ENCODE assay signal across 11 cellular contexts in the genomic region with DNA sequence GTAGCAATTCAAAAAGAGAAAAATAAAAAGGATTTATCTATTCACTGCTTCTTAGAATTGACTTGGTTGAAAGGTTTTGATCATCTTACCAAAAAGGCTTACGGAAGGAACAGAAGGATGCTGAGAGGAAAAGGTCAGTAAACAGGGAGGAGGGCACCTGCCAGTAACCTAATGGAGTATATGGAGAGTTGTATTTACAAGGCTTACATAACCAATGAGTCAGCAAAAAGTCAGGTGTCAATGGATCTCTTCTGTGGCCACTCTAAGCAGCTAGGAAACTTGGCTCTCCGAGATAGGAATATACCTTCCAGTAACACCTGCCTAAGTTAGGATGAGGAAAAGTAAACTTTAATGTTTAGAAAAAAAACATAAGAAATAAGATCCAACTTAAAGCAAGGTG.
DNase-seq lines count a peak whose midpoint lies in the region; ATAC-seq and TF ChIP-seq lines count a peak whose summit lies in the region.
"Had no signal": no experiment of that assay in that cellular context is flagged by ENCODE, and none has a peak within 500 bp of the region (broad histone marks: within the 10 kb centered on the region; RNA-seq: fewer than 3 reads in every experiment).

No MANE protein-coding gene starts in this region.

- no peaks in the 10 kb centered on the region for H3K36me3 ChIP-seq in right atrium auricular region
- H3K36me3 ChIP-seq in gastrocnemius medialis: no peaks in the 10 kb centered on the region
- H3K36me3 ChIP-seq in prostate gland: no peaks in the 10 kb centered on the region

- no peaks in the 10 kb centered on the region for H3K27me3 Mint-ChIP-seq in mesothelial cell of epicardium (ENCODE audit: low read depth)
- H3K27me3 Mint-ChIP-seq: naive thymus-derived CD4-positive, alpha-beta T cell had no signal

- H3K4me3 ChIP-seq in LNCaP clone FGC (ENCODE audit: low read depth, low read length) (no peak overlapping the region), right atrium auricular region (peak overlapping the region in 1 of 2 donors; percentile 47), gastrocnemius medialis (peak overlapping the region in 2 of 4 donors; percentile 38 to 45), prostate gland (no peak overlapping the region)

- in situ Hi-C loops in gastrocnemius medialis (cut with MboI; ENCODE audit: low sequenced_read_pairs in 4 of 4): no loop called here

- H3K27ac Mint-ChIP-seq in mesothelial cell of epicardium: no peak overlapping the region

- WGBS in prostate gland: 85% methylated on average over 2 of the region's 2 CpGs

- H3K36me3 Mint-ChIP-seq in mesothelial cell of epicardium: no peaks in the 10 kb centered on the region

- H3K9me3 Mint-ChIP-seq in mesothelial cell of epicardium: no peaks in the 10 kb centered on the region
- H3K9me3 Mint-ChIP-seq: naive thymus-derived CD4-positive, alpha-beta T cell had no signal

- intact Hi-C loops in gastrocnemius medialis (cut with DNase I; ENCODE audit: low total_unique reads): loop anchor here (5.0 kb wide), 1 partner anchor 35 kb away; no protein-coding TSS in a partner anchor
- intact Hi-C loops in prostate gland (cut with DNase I): no loop called here

- TF ChIP-seq POLR2A in gastrocnemius medialis (IDR thresholded peaks at IDR 0.05) (no peak), prostate gland (IDR thresholded peaks at IDR 0.05) (no peak)

- no peaks in the 10 kb centered on the region for H3K9me3 ChIP-seq in right atrium auricular region
- H3K9me3 ChIP-seq in gastrocnemius medialis: no peaks in the 10 kb centered on the region
- H3K9me3 ChIP-seq in prostate gland: no peaks in the 10 kb centered on the region

- peaks cover 0 to 39% of the 10 kb centered on the region in 2 donors for H3K4me1 ChIP-seq in right atrium auricular region
- H3K4me1 ChIP-seq in gastrocnemius medialis: peaks cover 73 to 79% of the 10 kb centered on the region in 2 donors
- H3K4me1 ChIP-seq in prostate gland (replicated peaks): no peaks in the 10 kb centered on the region

- ATAC-seq in gastrocnemius medialis: peak; percentile 75 to 86
- ATAC-seq in HG03442 (IDR thresholded peaks at IDR 0.05; ENCODE audit: unreplicated experiment): no peak
- ATAC-seq in GM21825 (IDR thresholded peaks at IDR 0.05; ENCODE audit: unreplicated experiment): no peak
- ATAC-seq: naive thymus-derived CD4-positive, alpha-beta T cell had no signal

- H3K4me3 Mint-ChIP-seq in mesothelial cell of epicardium: no peak overlapping the region
- H3K4me3 Mint-ChIP-seq: naive thymus-derived CD4-positive, alpha-beta T cell had no signal

- no peaks in the 10 kb centered on the region for H3K27me3 ChIP-seq in right atrium auricular region
- H3K27me3 ChIP-seq in gastrocnemius medialis: no peaks in the 10 kb centered on the region
- no peaks in the 10 kb centered on the region for H3K27me3 ChIP-seq in prostate gland (replicated peaks; ENCODE audit: insufficient read depth)

- peak overlapping the region; percentile 68 to 81 for H3K27ac ChIP-seq in right atrium auricular region
- peak overlapping the region; percentile 75 to 88 (median 86) for H3K27ac ChIP-seq in gastrocnemius medialis
- H3K27ac ChIP-seq in prostate gland: no peak overlapping the region

- peaks cover 48% of the 10 kb centered on the region for H3K4me1 Mint-ChIP-seq in mesothelial cell of epicardium

- DNase-seq in LNCaP clone FGC (ENCODE audit: low read depth): peak; percentile 36
- DNase-seq in NCI-H82 (lab: John Stamatoyannopoulos, UW): peak; percentile 78
- DNase-seq in right atrium auricular region (ENCODE audit: low spot score): no peak
- peak in 1 of 2 donors; percentile 26 for DNase-seq in gastrocnemius medialis
- DNase-seq in prostate gland (ENCODE audit: low spot score): no peak
- no peak for DNase-seq in mesothelial cell of epicardium (ENCODE audit: low spot score in 2 of 2, unreplicated experiment in 2 of 2)
- DNase-seq: activated CD4-positive, CD25-positive, alpha-beta regulatory T cell; naive thymus-derived CD4-positive, alpha-beta T cell; NCI-H524 had no signal

- no peak for TF ChIP-seq CTCF in LNCaP clone FGC (IDR thresholded peaks at IDR 0.05; ENCODE audit: control insufficient read depth, extremely low read depth, insufficient read depth)
- TF ChIP-seq CTCF in right atrium auricular region (IDR thresholded peaks at IDR 0.05): no peak
- TF ChIP-seq CTCF in gastrocnemius medialis (IDR thresholded peaks at IDR 0.05 in 4 of 5, conservative IDR thresholded peaks at IDR 0.05 in 1 of 5): no peak
- TF ChIP-seq CTCF in prostate gland (IDR thresholded peaks at IDR 0.05): no peak
- no peak for TF ChIP-seq CTCF in mesothelial cell of epicardium (IDR thresholded peaks at IDR 0.05; ENCODE audit: unreplicated experiment)

Comparison
In these comparisons a context has a peak if more than half of its experiments do, and no peak if none do; other contexts are left out.
1. DNase-seq: peak in LNCaP clone FGC (single experiment) and NCI-H82 (single experiment); none in right atrium auricular region (single experiment), prostate gland (single experiment) and mesothelial cell of epicardium (0 of 2).
2. H3K27ac ChIP-seq: peak in right atrium auricular region (2 of 2) and gastrocnemius medialis (4 of 4); none in prostate gland (0 of 2).
3. ATAC-seq: peak in gastrocnemius medialis (2 of 2); none in HG03442 (single experiment) and GM21825 (single experiment).